Comparison of ENCODE assay signal across 14 cellular contexts in the genomic region with DNA sequence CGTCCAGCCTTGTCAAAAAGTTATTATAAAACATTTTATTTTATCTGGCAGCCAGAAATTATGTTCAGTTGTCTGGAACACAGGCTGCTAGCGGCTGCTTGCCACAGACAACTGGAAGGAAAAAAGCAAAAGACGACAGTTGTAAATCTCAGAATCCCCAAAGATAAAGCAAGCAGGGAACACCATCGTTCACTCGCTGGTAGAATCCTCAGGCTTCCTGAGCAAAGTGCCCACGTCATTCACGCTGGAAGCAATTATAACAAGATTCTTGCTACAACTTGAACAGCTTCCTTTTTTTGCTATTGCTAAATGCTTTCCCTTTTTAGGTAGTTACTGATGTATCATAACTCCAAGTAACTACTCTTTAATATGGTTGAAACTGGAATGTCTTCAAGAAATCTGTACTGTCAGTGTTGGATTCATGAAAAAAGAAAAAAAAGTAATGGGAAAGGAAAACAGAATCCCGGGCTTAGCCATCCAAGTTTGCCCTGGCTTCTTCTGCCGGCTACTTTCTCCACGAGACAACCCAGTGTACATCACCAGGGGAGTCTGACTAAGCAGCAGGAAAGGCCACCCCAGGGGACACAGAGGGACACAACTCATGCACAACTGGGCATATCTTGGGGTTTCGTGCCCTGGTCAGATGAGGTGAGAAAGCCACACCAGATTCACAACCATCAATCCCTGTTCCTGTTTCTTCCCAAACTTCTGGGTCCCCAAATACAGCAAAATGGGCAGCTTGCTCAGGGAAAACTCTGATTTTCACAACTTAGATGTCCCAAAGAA. TPM values are rescaled to one million over a fixed set of nuclear protein-coding genes. Genes with fewer than 3 reads are reported as not detected.
DNase-seq lines count a peak whose midpoint lies in the region; ATAC-seq, FAIRE-seq and TF ChIP-seq lines count a peak whose summit lies in the region.
"Had no signal": no experiment of that assay in that cellular context is flagged by ENCODE, and none has a peak within 500 bp of the region (broad histone marks: within the 10 kb centered on the region; RNA-seq: fewer than 3 reads in every experiment).

No MANE protein-coding gene starts in this region.

- DNase-seq in NB4 (ENCODE audit: low read depth) (peak; percentile 55), breast epithelium (ENCODE audit: low spot score in 2 of 2) (no peak), keratinocyte (ENCODE audit: low read depth, low spot score) (no peak), testis (peak; percentile 32), NCI-H226 (no peak), RCC 7860 (ENCODE audit: low spot score) (no peak), activated gamma-delta T cell treated with Interleukin-2 at 50 U/mL for 16 hours (no peak)
- DNase-seq: GDM1; mucosa of descending colon; NCI-H446; retina; stimulated activated naive CD4-positive, alpha-beta T cell treated with Interleukin-2 at 50 U/mL for 16 hours had no signal

- WGBS in testis, 2 donors = 42 to 45% methylated on average over 11 of the region's 11 CpGs

- dilution Hi-C loops in keratinocyte (cut with MboI; ENCODE audit: extremely low pct_ligation_motif_present, low sequenced_read_pairs) = no loop called here

- H3K27ac ChIP-seq in breast epithelium (peak overlapping the region; percentile 50 to 83), keratinocyte (ENCODE audit: control insufficient read depth, insufficient read depth, low read length) (no peak overlapping the region), testis (peak overlapping the region in 1 of 2 donors; percentile 11)

- H3K4me1 ChIP-seq in breast epithelium (no peaks in the 10 kb centered on the region), keratinocyte (ENCODE audit: control insufficient read depth, extremely low read depth, insufficient read depth, low read length) (peaks cover 24% of the 10 kb centered on the region), testis (peaks cover 6% of the 10 kb centered on the region)

- peak overlapping the region; percentile 7 for H3K9ac ChIP-seq in keratinocyte (ENCODE audit: control insufficient read depth, extremely low read depth, insufficient read depth, low read length)

- peak overlapping the region; percentile 58 for H2AFZ ChIP-seq in keratinocyte (ENCODE audit: control insufficient read depth, low read length)

- H3K79me2 ChIP-seq in keratinocyte (ENCODE audit: control insufficient read depth, insufficient read depth, low read length) = no peaks in the 10 kb centered on the region

- peak; percentile 97 for FAIRE-seq in keratinocyte (lab: Jason Lieb, UNC)
- FAIRE-seq in RCC 7860 (lab: Jason Lieb, UNC) = no peak
- FAIRE-seq: colon had no signal

- no peaks in the 10 kb centered on the region for H4K20me1 ChIP-seq in keratinocyte (ENCODE audit: control insufficient read depth, extremely low read depth, insufficient read depth, low read length)

- intact Hi-C loops in breast epithelium (cut with DNase I; ENCODE audit: low total_unique reads) = loop anchor here (10.0 kb wide), 1 partner anchor 666 kb away; no protein-coding TSS in a partner anchor
- intact Hi-C loops in testis (cut with DNase I; ENCODE audit: low total_unique reads) = no loop called here

- TF ChIP-seq CTCF in NB4 (IDR thresholded peaks at IDR 0.05; ENCODE audit: low read depth, low read length) (no peak), breast epithelium (IDR thresholded peaks at IDR 0.05) (no peak), keratinocyte (optimal IDR thresholded peaks at IDR 0.05 in 1 of 3, IDR thresholded peaks at IDR 0.05 in 1 of 3, conservative IDR thresholded peaks at IDR 0.05 in 1 of 3; ENCODE audit: extremely low read depth in 1 of 3, insufficient read depth in 2 of 3, low read length in 3 of 3) (no peak), testis (IDR thresholded peaks at IDR 0.05) (no peak)

- ATAC-seq in HG03280 (IDR thresholded peaks at IDR 0.05; ENCODE audit: unreplicated experiment) = no peak
- ATAC-seq: mucosa of descending colon had no signal

- H3K9me3 ChIP-seq in breast epithelium (no peaks in the 10 kb centered on the region), keratinocyte (ENCODE audit: control insufficient read depth, low read depth, low read length) (no peaks in the 10 kb centered on the region), testis (no peaks in the 10 kb centered on the region)

- no peaks in the 10 kb centered on the region for H3K9me1 ChIP-seq in keratinocyte (ENCODE audit: control insufficient read depth, extremely low read depth, insufficient read depth, low read length)

- no peak for TF ChIP-seq POLR2A in NB4 (IDR thresholded peaks at IDR 0.05; ENCODE audit: extremely low read depth, insufficient read length)
- no peak for TF ChIP-seq POLR2A in breast epithelium (IDR thresholded peaks at IDR 0.05)
- TF ChIP-seq POLR2A in testis (IDR thresholded peaks at IDR 0.05) = no peak

- no peaks in the 10 kb centered on the region for H3K36me3 ChIP-seq in breast epithelium
- no peaks in the 10 kb centered on the region for H3K36me3 ChIP-seq in keratinocyte (ENCODE audit: control insufficient read depth in 2 of 2, extremely low read depth in 1 of 2, insufficient read depth in 2 of 2, low read length in 2 of 2)
- no peaks in the 10 kb centered on the region for H3K36me3 ChIP-seq in testis (ENCODE audit: low read depth, missing control alignments)

- H3K4me3 ChIP-seq in NB4 (ENCODE audit: low read depth, low read length) (no peak overlapping the region), breast epithelium (peak overlapping the region in 1 of 3 donors; percentile 44), keratinocyte (ENCODE audit: control insufficient read depth in 2 of 3, extremely low read depth in 1 of 3, insufficient read depth in 2 of 3, low read depth in 1 of 3, low read length in 3 of 3) (peak overlapping the region in 2 of 3 experiments; percentile 47 to 56), testis (no peak overlapping the region)
- H3K4me3 ChIP-seq: mucosa of descending colon had no signal

- peak overlapping the region; percentile 88 for H3K4me2 ChIP-seq in keratinocyte (ENCODE audit: control insufficient read depth, extremely low read depth, insufficient read depth, low read depth, low read length)

- H3K27me3 ChIP-seq in breast epithelium (no peaks in the 10 kb centered on the region), keratinocyte (ENCODE audit: control insufficient read depth, extremely low read depth, insufficient read depth, low read length) (peaks cover 23% of the 10 kb centered on the region), testis (no peaks in the 10 kb centered on the region)

RNA-seq across cellular contexts. Expression of gene ADAMTS17, which starts 33.4 kb away (rescaled TPM):
- total RNA-seq in breast epithelium (1 to 10 TPM; 5.1 to 8.0 (median 5.9) TPM), testis (10 to 100 TPM; 12.4 to 17.8 TPM)
- polyA plus RNA-seq in keratinocyte (0.18 to 0.40 TPM (median 0.18 TPM) in 3 replicates), testis (ENCODE audit: insufficient read depth, low read depth, low replicate concordance) (6.8 TPM)
- polyA plus RNA-seq in keratinocyte (2011; ENCODE audit: low read depth) = 1.8 TPM
- polyA plus RNA-seq in keratinocyte (2011; cell fraction: cytosol; rRNA removed) = 0.05 and 0.15 TPM in 2 replicates
- polyA plus RNA-seq in keratinocyte (2011; cell fraction: nucleus; rRNA removed) = 0.40 and 0.57 TPM in 2 replicates
- polyA plus RNA-seq in keratinocyte (2012; ENCODE audit: low replicate concordance) = 0.28 and 1.8 TPM in 2 replicates
- 0.48 TPM in 1 of 3 replicates, not detected in the others for polyA minus RNA-seq in keratinocyte
- not detected for polyA minus RNA-seq in keratinocyte (2011; cell fraction: cytosol; rRNA and poly(A)+ RNA removed)
- polyA minus RNA-seq in keratinocyte (2011; cell fraction: nucleus; rRNA and poly(A)+ RNA removed) = 1.2 and 3.0 TPM in 2 replicates

Comparison
In these comparisons a context has a peak if more than half of its experiments do, and no peak if none do; other contexts are left out.
1. DNase-seq: peak in NB4 (single experiment) and testis (single experiment); none in breast epithelium (0 of 2), keratinocyte (single experiment), NCI-H226 (single experiment), RCC 7860 (single experiment) and activated gamma-delta T cell treated with Interleukin-2 at 50 U/mL for 16 hours (single experiment).
2. H3K4me3 ChIP-seq: peak in keratinocyte (2 of 3); none in NB4 (single experiment) and testis (0 of 2).